Comparison of ENCODE assay signal across 8 cellular contexts in genomic region chr13:24264976-24265375, GRCh38. TPM values are rescaled to one million over a fixed set of nuclear protein-coding genes. Genes with fewer than 3 reads are reported as not detected.
A peak's percentile ranks its signal among the peaks of the same experiment; 100 is the strongest.
DNase-seq lines count a peak whose midpoint lies in the region; ATAC-seq and TF ChIP-seq lines count a peak whose summit lies in the region.

No MANE protein-coding gene starts in this region.

- no peak for TF ChIP-seq POLR2A in prostate gland (IDR thresholded peaks at IDR 0.05)

- DNase-seq in CD4-positive, CD25-positive, alpha-beta regulatory T cell, result peak; percentile 72 to 95 (median 85)
- DNase-seq in activated T-helper 1 cell treated with anti-CD3 and anti-CD28 coated beads, Interleukin-2, amount 50 U/mL, for 16 hours (ENCODE audit: low read depth in 1 of 2, low spot score in 1 of 2), result peak; percentile 61 to 64
- DNase-seq in renal cortical epithelial cell (ENCODE audit: low read depth), result peak; percentile 37
- DNase-seq in NCI-H1930 (lab: John Stamatoyannopoulos, UW), result no peak
- DNase-seq in RKO (ENCODE audit: low spot score), result no peak
- DNase-seq in NCI-H524 (lab: John Stamatoyannopoulos, UW), result no peak
- DNase-seq in prostate gland (ENCODE audit: low spot score), result no peak

- H3K27ac ChIP-seq in CD4-positive, CD25-positive, alpha-beta regulatory T cell (ENCODE audit: insufficient read depth, low read length, poor library complexity, severe bottlenecking), result peak overlapping the region; percentile 96
- no peak overlapping the region for H3K27ac ChIP-seq in prostate gland

- H3K36me3 ChIP-seq in CD4-positive, CD25-positive, alpha-beta regulatory T cell (ENCODE audit: control insufficient read depth, insufficient read depth, low read length), result peaks cover 2% of the 10 kb centered on the region
- no peaks in the 10 kb centered on the region for H3K36me3 ChIP-seq in prostate gland

- H3K27ac Mint-ChIP-seq in CD4-positive, CD25-positive, alpha-beta regulatory T cell, result peak overlapping the region; percentile 97 to 99 (median 97)

- H3K27me3 Mint-ChIP-seq in CD4-positive, CD25-positive, alpha-beta regulatory T cell, result no peaks in the 10 kb centered on the region

- peak; percentile 97 for ATAC-seq in CD4-positive, CD25-positive, alpha-beta regulatory T cell (ENCODE audit: low read depth in 2 of 2)
- peak; percentile 56 for ATAC-seq in HG03571 (IDR thresholded peaks at IDR 0.05; ENCODE audit: unreplicated experiment)

- peaks cover 54 to 95% (median 87%) of the 10 kb centered on the region in 4 donors for H3K4me1 Mint-ChIP-seq in CD4-positive, CD25-positive, alpha-beta regulatory T cell

- no peaks in the 10 kb centered on the region for H3K9me3 ChIP-seq in CD4-positive, CD25-positive, alpha-beta regulatory T cell (ENCODE audit: control insufficient read depth in 2 of 2, low read length in 2 of 2)
- H3K9me3 ChIP-seq in prostate gland, result no peaks in the 10 kb centered on the region

- peak overlapping the region; percentile 74 for H3K4me3 ChIP-seq in CD4-positive, CD25-positive, alpha-beta regulatory T cell (ENCODE audit: low read depth, low read length)
- H3K4me3 ChIP-seq in prostate gland, result no peak overlapping the region

- peaks cover 99% of the 10 kb centered on the region for H3K4me1 ChIP-seq in CD4-positive, CD25-positive, alpha-beta regulatory T cell (ENCODE audit: control insufficient read depth, insufficient read depth, low read length, poor library complexity, severe bottlenecking)
- H3K4me1 ChIP-seq in prostate gland (replicated peaks), result no peaks in the 10 kb centered on the region

- WGBS in prostate gland, result 67% methylated on average over 8 of the region's 8 CpGs

- no peak for TF ChIP-seq CTCF in prostate gland (IDR thresholded peaks at IDR 0.05)

- H3K36me3 Mint-ChIP-seq in CD4-positive, CD25-positive, alpha-beta regulatory T cell, result peaks cover 14% of the 10 kb centered on the region

- H3K27me3 ChIP-seq in CD4-positive, CD25-positive, alpha-beta regulatory T cell (ENCODE audit: control insufficient read depth, insufficient read depth, low read length), result no peaks in the 10 kb centered on the region
- no peaks in the 10 kb centered on the region for H3K27me3 ChIP-seq in prostate gland (replicated peaks; ENCODE audit: insufficient read depth)

- intact Hi-C loops in prostate gland (cut with DNase I), result no loop called here

- peak overlapping the region; percentile 80 to 92 (median 86) for H3K4me3 Mint-ChIP-seq in CD4-positive, CD25-positive, alpha-beta regulatory T cell

- H3K9me3 Mint-ChIP-seq in CD4-positive, CD25-positive, alpha-beta regulatory T cell, result no peaks in the 10 kb centered on the region

RNA-seq across cellular contexts. Expression of gene C1QTNF9, which starts 44.4 kb away (rescaled TPM):
- 0.20 TPM for total RNA-seq in CD4-positive, CD25-positive, alpha-beta regulatory T cell
- polyA plus RNA-seq in CD4-positive, CD25-positive, alpha-beta regulatory T cell, result not detected
- total RNA-seq in renal cortical epithelial cell (not detected in 2 replicates), prostate gland (under 1 TPM in 1 of 2 donors, not detected in 1; 0.85 TPM)

Comparison
In these comparisons a context has a peak if more than half of its experiments do, and no peak if none do; other contexts are left out.
1. DNase-seq: peak in CD4-positive, CD25-positive, alpha-beta regulatory T cell (3 of 3), activated T-helper 1 cell treated with anti-CD3 and anti-CD28 coated beads, Interleukin-2, amount 50 U/mL, for 16 hours (2 of 2) and renal cortical epithelial cell (single experiment); none in NCI-H1930 (0 of 2), RKO (single experiment), NCI-H524 (0 of 2) and prostate gland (single experiment).